Comparison of ENCODE assay signal across 22 cellular contexts in genomic region chr4:86450189-86450588, GRCh38.
"Had no signal": no experiment of that assay in that cellular context is flagged by ENCODE, and none has a peak within 500 bp of the region (broad histone marks: within the 10 kb centered on the region; RNA-seq: fewer than 3 reads in every experiment).

No MANE protein-coding gene starts in this region.

- H3K9me3 ChIP-seq: stomach, suprapubic skin, tibial artery had no signal

- H3K27ac Mint-ChIP-seq: activated CD4-positive, alpha-beta memory T cell treated with anti-CD3 and anti-CD28 coated beads, Interleukin-2, amount 10 ng/mL, durations not matched to agents 7 days and 5 days; activated CD4-positive, alpha-beta T cell treated with anti-CD3 and anti-CD28 coated beads, Interleukin-2, amount 10 ng/mL, durations not matched to agents 7 days and 5 days; activated T-helper 17 cell treated with anti-CD3 and anti-CD28 coated beads, Interleukin-2, amount 50 U/mL, for 72 hours; naive B cell; stimulated activated naive B cell treated with anti-CD40 and anti-IgM and Interleukin-4, amounts not matched to agents 10 μg/mL and 1 μg/mL and 100 μg/mL, for 72 hours had no signal

- H3K4me3 Mint-ChIP-seq: activated CD4-positive, alpha-beta memory T cell treated with anti-CD3 and anti-CD28 coated beads, Interleukin-2, amount 10 ng/mL, durations not matched to agents 7 days and 5 days; activated CD4-positive, alpha-beta T cell treated with anti-CD3 and anti-CD28 coated beads, Interleukin-2, amount 10 ng/mL, durations not matched to agents 7 days and 5 days; activated T-cell treated with anti-CD3 and anti-CD28 coated beads, Interleukin-2, amount 50 U/mL, for 4 hours; activated T-helper 17 cell treated with anti-CD3 and anti-CD28 coated beads, Interleukin-2, amount 50 U/mL, for 72 hours; mesothelial cell of epicardium; naive B cell; neural crest cell; stimulated activated naive B cell treated with anti-CD40 and anti-IgM and Interleukin-4, amounts not matched to agents 10 μg/mL and 1 μg/mL and 100 μg/mL, for 72 hours had no signal

- H3K4me3 ChIP-seq: right atrium auricular region, smooth muscle cell, stomach, suprapubic skin, tibial artery had no signal

- H3K9me3 Mint-ChIP-seq: activated CD4-positive, alpha-beta memory T cell treated with anti-CD3 and anti-CD28 coated beads, Interleukin-2, amount 10 ng/mL, durations not matched to agents 7 days and 5 days; activated CD4-positive, alpha-beta T cell treated with anti-CD3 and anti-CD28 coated beads, Interleukin-2, amount 10 ng/mL, durations not matched to agents 7 days and 5 days; activated T-cell treated with anti-CD3 and anti-CD28 coated beads, Interleukin-2, amount 50 U/mL, for 4 hours; activated T-helper 17 cell treated with anti-CD3 and anti-CD28 coated beads, Interleukin-2, amount 50 U/mL, for 72 hours; naive B cell; stimulated activated naive B cell treated with anti-CD40 and anti-IgM and Interleukin-4, amounts not matched to agents 10 μg/mL and 1 μg/mL and 100 μg/mL, for 72 hours had no signal

- H3K4me1 Mint-ChIP-seq: activated CD4-positive, alpha-beta memory T cell treated with anti-CD3 and anti-CD28 coated beads, Interleukin-2, amount 10 ng/mL, durations not matched to agents 7 days and 5 days; naive B cell had no signal

- H3K36me3 ChIP-seq: brain microvascular endothelial cell, right atrium auricular region, stomach, suprapubic skin, tibial artery had no signal

- DNase-seq: activated CD4-positive, alpha-beta memory T cell treated with anti-CD3 and anti-CD28 coated beads, Interleukin-2, amount 10 ng/mL, durations not matched to agents 7 days and 5 days; activated CD4-positive, alpha-beta T cell treated with anti-CD3 and anti-CD28 coated beads for 1 hour; activated CD4-positive, alpha-beta T cell treated with anti-CD3 and anti-CD28 coated beads, Interleukin-2, amount 10 ng/mL, durations not matched to agents 7 days and 5 days; activated gamma-delta T cell treated with Interleukin-2 at 50 U/mL for 16 hours; activated naive CD4-positive, alpha-beta T cell treated with anti-CD3 and anti-CD28 coated beads, Interleukin-2, amount 50 U/mL, for 16 hours; activated T-cell treated with anti-CD3 and anti-CD28 coated beads, Interleukin-2, amount 50 U/mL, for 4 hours; amniotic stem cell; brain microvascular endothelial cell; foreskin fibroblast; head of caudate nucleus; hypothalamus; naive B cell; stimulated activated CD4-positive, alpha-beta T cell treated with anti-CD3 and anti-CD28 coated beads, Interleukin-1b, Interleukin-23, amount 100 ng/mL, for 48 hours; stimulated activated naive B cell treated with anti-CD40 and anti-IgM and Interleukin-4, amounts not matched to agents 10 μg/mL and 1 μg/mL and 100 μg/mL, for 72 hours; stomach; tibial artery had no signal

- H3K27me3 ChIP-seq: brain microvascular endothelial cell, right atrium auricular region, stomach, suprapubic skin, tibial artery had no signal

- H3K4me2 ChIP-seq: smooth muscle cell had no signal

- H3K4me1 ChIP-seq: right atrium auricular region, tibial artery had no signal

- H3K36me3 Mint-ChIP-seq: mesothelial cell of epicardium; naive B cell; stimulated activated naive B cell treated with anti-CD40 and anti-IgM and Interleukin-4, amounts not matched to agents 10 μg/mL and 1 μg/mL and 100 μg/mL, for 72 hours had no signal

- H3K27ac ChIP-seq: brain microvascular endothelial cell, right atrium auricular region, suprapubic skin, tibial artery had no signal
